In the genomic region with DNA sequence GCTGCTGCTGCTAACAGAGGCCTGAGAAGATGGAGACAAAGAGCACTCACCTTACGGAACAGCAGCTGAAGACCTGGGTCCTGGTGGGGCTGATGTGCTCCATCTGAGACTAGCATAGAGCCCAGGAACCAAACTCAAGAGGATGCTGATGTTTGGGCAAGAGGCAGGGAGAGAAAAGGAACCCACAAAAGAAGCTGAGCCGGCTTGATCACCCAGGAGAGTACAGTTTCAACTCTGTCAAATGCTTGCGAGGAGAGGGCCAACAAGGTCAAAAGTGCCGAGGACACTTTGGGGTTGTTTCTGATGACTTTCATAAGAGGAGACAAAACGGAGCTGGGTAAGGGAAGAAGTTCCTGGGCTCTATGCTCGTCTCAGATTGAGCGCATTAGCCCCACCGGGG, we compare ENCODE assay signal across 18 cellular contexts. TPM values are rescaled to one million over a fixed set of nuclear protein-coding genes. Genes with fewer than 3 reads are reported as not detected.
A peak's percentile ranks its signal among the peaks of the same experiment; 100 is the strongest.
DNase-seq lines count a peak whose midpoint lies in the region; ATAC-seq and TF ChIP-seq lines count a peak whose summit lies in the region.
"Had no signal": no experiment of that assay in that cellular context is flagged by ENCODE, and none has a peak within 500 bp of the region (broad histone marks: within the 10 kb centered on the region; RNA-seq: fewer than 3 reads in every experiment).

No MANE protein-coding gene starts in this region.

- CTCF ChIA-PET in AG04450 (lab: Charles Lee), result interaction anchor here (1.3 to 2.3 kb wide), 2 partner anchors 20 to 86 kb away, joined by 3 to 12 read pairs; no protein-coding TSS in a partner anchor

- TF ChIP-seq CTCF in AG04450 (IDR thresholded peaks at IDR 0.05; ENCODE audit: low read depth, low read length) (no peak), hepatocyte (IDR thresholded peaks at IDR 0.05; ENCODE audit: poor library complexity) (no peak)

- no peak for DNase-seq in AG04450 (ENCODE audit: low read depth, low spot score)
- DNase-seq in SJSA1 (ENCODE audit: low read depth in 1 of 2, low spot score in 2 of 2), result no peak
- DNase-seq in hepatocyte (ENCODE audit: low spot score), result no peak
- DNase-seq in cardiac septum (ENCODE audit: low spot score), result no peak
- no peak for DNase-seq in NCI-H510A treated with DMSO at 0.1 percent for 48 hours (lab: John Stamatoyannopoulos, UW)
- DNase-seq: activated CD8-positive, alpha-beta memory T cell treated with anti-CD3 and anti-CD28 coated beads for 24 hours; activated naive CD4-positive, alpha-beta T cell treated with anti-CD3 and anti-CD28 coated beads, Interleukin-2, amount 50 U/mL, for 16 hours; activated T-cell treated with anti-CD3 and anti-CD28 coated beads, Interleukin-2, amount 50 U/mL, for 72 hours; CD4-positive, alpha-beta memory T cell; NCI-H1930; NCI-H345; stimulated activated CD4-positive, alpha-beta T cell treated with anti-CD3 and anti-CD28 coated beads, Interleukin-1b, Interleukin-23, amount 100 ng/mL, for 48 hours had no signal

- H3K4me2 ChIP-seq in hepatocyte, result no peak overlapping the region
- no peak overlapping the region for H3K4me2 ChIP-seq in skeletal muscle satellite cell (ENCODE audit: low read length)

- POLR2A ChIA-PET in AG04450 (lab: Yijun Ruan, JAX), result no interaction called here

- intact Hi-C loops in cardiac septum (cut with DNase I), result no loop called here

- no peaks in the 10 kb centered on the region for H3K9me2 ChIP-seq in hepatocyte (replicated peaks; ENCODE audit: insufficient read depth)

- peak overlapping the region; percentile 58 for H3K9ac ChIP-seq in skeletal muscle satellite cell (ENCODE audit: low read depth, low read length)

- H4K20me1 ChIP-seq in hepatocyte (ENCODE audit: insufficient read depth, poor library complexity, severe bottlenecking), result no peaks in the 10 kb centered on the region

- no peak overlapping the region for H2AFZ ChIP-seq in hepatocyte

- H3K27ac ChIP-seq in AG04450 (ENCODE audit: low read depth, low read length) (peak overlapping the region; percentile 94), SJSA1 (peak overlapping the region; percentile 92), hepatocyte (peak overlapping the region; percentile 79)
- H3K27ac ChIP-seq: HL-60 had no signal

- H3K27me3 ChIP-seq in AG04450 (ENCODE audit: control insufficient read depth, insufficient read depth, low read length) (no peaks in the 10 kb centered on the region), SJSA1 (replicated peaks) (no peaks in the 10 kb centered on the region), hepatocyte (no peaks in the 10 kb centered on the region), skeletal muscle satellite cell (ENCODE audit: control insufficient read depth, insufficient read depth, low read length) (no peaks in the 10 kb centered on the region)
- H3K27me3 ChIP-seq: Peyer's patch had no signal

- H3K79me2 ChIP-seq in hepatocyte, result no peaks in the 10 kb centered on the region

- no peak for ATAC-seq in GM21367 (IDR thresholded peaks at IDR 0.05; ENCODE audit: unreplicated experiment)
- ATAC-seq in HG03469 (IDR thresholded peaks at IDR 0.05; ENCODE audit: unreplicated experiment), result no peak
- ATAC-seq: activated CD4-positive, CD25-positive, alpha-beta regulatory T cell treated with anti-CD3 and anti-CD28 coated beads, Interleukin-2, amount 50 U/mL, for 24 hours; activated T-cell treated with anti-CD3 and anti-CD28 coated beads, Interleukin-2, amount 50 U/mL, for 72 hours had no signal

- H3K9me3 ChIP-seq in AG04450 (ENCODE audit: control insufficient read depth, insufficient read depth, low read length) (no peaks in the 10 kb centered on the region), SJSA1 (replicated peaks) (no peaks in the 10 kb centered on the region), hepatocyte (ENCODE audit: low read depth) (no peaks in the 10 kb centered on the region), skeletal muscle satellite cell (replicated peaks; ENCODE audit: low read length) (no peaks in the 10 kb centered on the region)
- H3K9me3 ChIP-seq: Peyer's patch had no signal

- no peak overlapping the region for H3K4me3 ChIP-seq in AG04450 (ENCODE audit: low read depth, low read length)
- H3K4me3 ChIP-seq in SJSA1, result no peak overlapping the region
- no peak overlapping the region for H3K4me3 ChIP-seq in hepatocyte
- H3K4me3 ChIP-seq in skeletal muscle satellite cell (ENCODE audit: low read length), result no peak overlapping the region
- H3K4me3 ChIP-seq: Peyer's patch had no signal

- H3K4me1 ChIP-seq in SJSA1 (replicated peaks) (peaks cover 66% of the 10 kb centered on the region), hepatocyte (ENCODE audit: insufficient read depth) (peaks cover 25% of the 10 kb centered on the region), skeletal muscle satellite cell (ENCODE audit: control insufficient read depth, insufficient read depth, low read length) (peaks cover 36% of the 10 kb centered on the region)

- H3K36me3 ChIP-seq in SJSA1 (no peaks in the 10 kb centered on the region), hepatocyte (replicated peaks; ENCODE audit: insufficient read depth, low read depth) (no peaks in the 10 kb centered on the region), skeletal muscle satellite cell (ENCODE audit: insufficient read depth, low read length) (no peaks in the 10 kb centered on the region)
- H3K36me3 ChIP-seq: Peyer's patch had no signal

- 81% methylated on average over 8 of the region's 8 CpGs for WGBS in hepatocyte (ENCODE audit: low lambda C conversion rate, missing lambda C conversion rate)

RNA-seq across cellular contexts. Expression of a gene that starts 17.3 kb away (rescaled TPM):
- 2.8 and 3.4 TPM in 2 replicates for polyA plus RNA-seq in AG04450 (2011; rRNA removed)
- 7.0 and 9.5 TPM in 2 replicates for polyA minus RNA-seq in AG04450 (2011; rRNA and poly(A)+ RNA removed)
- total RNA-seq in SJSA1 (2014; rRNA removed; shearing (Covaris generic)), result 7.0 and 15.4 TPM in 2 replicates
- 6.1 and 6.3 TPM in 2 replicates for total RNA-seq in hepatocyte
- 2.8 and 4.4 TPM in 2 replicates for polyA plus RNA-seq in hepatocyte
- total RNA-seq in skeletal muscle satellite cell (2012; rRNA removed), result 8.4 and 12.2 TPM in 2 replicates
- 4.7 TPM for total RNA-seq in cardiac septum
